Comparison of ENCODE assay signal across 8 cellular contexts in the genomic region with DNA sequence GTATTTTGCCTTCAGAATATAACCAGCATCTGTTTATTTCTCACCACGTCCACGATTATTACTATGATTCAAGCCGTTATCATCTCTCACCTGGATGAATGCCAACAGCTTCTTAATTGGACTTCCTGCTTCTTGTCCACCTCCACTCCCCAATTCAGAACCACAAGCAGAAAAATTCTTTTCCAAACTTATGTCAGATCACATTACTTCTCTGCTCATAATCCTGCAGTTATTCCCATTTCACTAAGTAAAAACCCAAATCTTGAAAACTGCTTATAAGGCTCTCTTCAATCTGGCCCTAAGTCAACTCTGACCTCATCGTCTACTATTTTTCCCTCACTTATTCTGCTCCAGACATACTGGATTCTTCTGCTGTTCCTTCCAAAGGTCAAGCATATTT. TPM values are rescaled to one million over a fixed set of nuclear protein-coding genes. Genes with fewer than 3 reads are reported as not detected.
A peak's percentile ranks its signal among the peaks of the same experiment; 100 is the strongest.
DNase-seq lines count a peak whose midpoint lies in the region; ATAC-seq and TF ChIP-seq lines count a peak whose summit lies in the region.
"Had no signal": no experiment of that assay in that cellular context is flagged by ENCODE, and none has a peak within 500 bp of the region (broad histone marks: within the 10 kb centered on the region; RNA-seq: fewer than 3 reads in every experiment).

No MANE protein-coding gene starts in this region.

- H3K9me3 ChIP-seq in gastroesophageal sphincter (no peaks in the 10 kb centered on the region), stomach smooth muscle (ENCODE audit: control insufficient read depth in 2 of 2, low read length in 2 of 2) (no peaks in the 10 kb centered on the region)

- CTCF ChIA-PET in RWPE1 (lab: Yijun Ruan, JAX): interaction anchor here (0.7 to 1.4 kb wide), 7 partner anchors 12 to 547 kb away, joined by 3 to 4 read pairs (median 4); a partner anchor contains a TSS
- CTCF ChIA-PET in T-cell (lab: Charles Lee): interaction anchor here (0.6 to 1.9 kb wide), 11 partner anchors 8 to 133 kb away, joined by 3 to 24 read pairs (median 5); no protein-coding TSS in a partner anchor

- H3K4me3 Mint-ChIP-seq in HFFc6 (no peak overlapping the region), T-cell (no peak overlapping the region)
- H3K4me3 Mint-ChIP-seq: activated CD8-positive, alpha-beta T cell treated with anti-CD3 and anti-CD28 coated beads, Interleukin-2, amount 10 ng/mL, durations not matched to agents 7 days and 5 days had no signal

- H3K27ac Mint-ChIP-seq in HFFc6: no peak overlapping the region
- no peak overlapping the region for H3K27ac Mint-ChIP-seq in T-cell
- H3K27ac Mint-ChIP-seq: activated CD8-positive, alpha-beta T cell treated with anti-CD3 and anti-CD28 coated beads, Interleukin-2, amount 10 ng/mL, durations not matched to agents 7 days and 5 days had no signal

- H3K36me3 Mint-ChIP-seq in HFFc6 (ENCODE audit: low read depth): peaks cover 8% of the 10 kb centered on the region; the same call in 1 of the 2 replicates
- peaks cover 15% of the 10 kb centered on the region for H3K36me3 Mint-ChIP-seq in T-cell

- peak overlapping the region; percentile 51 to 80 for H3K9ac ChIP-seq in stomach smooth muscle (ENCODE audit: low read length in 2 of 2)

- no peaks in the 10 kb centered on the region; the same call in 1 of the 2 replicates for H3K27me3 Mint-ChIP-seq in HFFc6 (ENCODE audit: insufficient read depth)
- no peaks in the 10 kb centered on the region for H3K27me3 Mint-ChIP-seq in T-cell

- no peak for ATAC-seq in gastroesophageal sphincter
- ATAC-seq in GM21529 (IDR thresholded peaks at IDR 0.05; ENCODE audit: unreplicated experiment): no peak
- no peak for ATAC-seq in T-cell (replicated peaks in 1 of 4)

- DNase-seq in HFFc6: peak; percentile 59
- peak; percentile 55 for DNase-seq in RWPE1 (ENCODE audit: low spot score)
- no peak for DNase-seq in T-cell
- DNase-seq in iPS-NIHi11 (ENCODE audit: low spot score): no peak

- no peak for TF ChIP-seq EP300 in gastroesophageal sphincter (IDR thresholded peaks at IDR 0.05)

- no peak for TF ChIP-seq CTCF in HFFc6 (IDR thresholded peaks at IDR 0.05)
- no peak for TF ChIP-seq CTCF in RWPE1 (conservative IDR thresholded peaks at IDR 0.05; ENCODE audit: low read depth)
- no peak for TF ChIP-seq CTCF in gastroesophageal sphincter (IDR thresholded peaks at IDR 0.05)

- peaks cover 6% of the 10 kb centered on the region for H3K9me3 Mint-ChIP-seq in HFFc6
- no peaks in the 10 kb centered on the region for H3K9me3 Mint-ChIP-seq in T-cell

- WGBS in gastroesophageal sphincter (ENCODE audit: low coverage in 1 of 2), 2 donors: 3 to 7% methylated on average over 4 of the region's 4 CpGs

- H3K27ac ChIP-seq in RWPE1 (peak overlapping the region; percentile 51; the same call in 1 of the 2 replicates), gastroesophageal sphincter (peak overlapping the region; percentile 92 to 98 (median 97)), stomach smooth muscle (ENCODE audit: low read length) (peak overlapping the region; percentile 96)

- no peak for TF ChIP-seq POLR2A in gastroesophageal sphincter (IDR thresholded peaks at IDR 0.05)

- POLR2A ChIA-PET in RWPE1 (lab: Yijun Ruan, JAX; ENCODE audit: low non-redundant PET) (no interaction called here), T-cell (lab: Charles Lee) (interaction anchor here in 1 of 2 donors (1.0 kb wide), 1 partner anchor 136 kb away, joined by 3 read pairs; a partner anchor contains a TSS)

- H3K27me3 ChIP-seq in gastroesophageal sphincter (no peaks in the 10 kb centered on the region), stomach smooth muscle (ENCODE audit: control insufficient read depth in 1 of 2, insufficient read depth in 2 of 2, low read length in 2 of 2) (no peaks in the 10 kb centered on the region)

- H3K36me3 ChIP-seq in gastroesophageal sphincter (no peaks in the 10 kb centered on the region), stomach smooth muscle (ENCODE audit: control insufficient read depth in 2 of 2, insufficient read depth in 2 of 2, low read length in 2 of 2) (no peaks in the 10 kb centered on the region)

- H3K4me1 Mint-ChIP-seq in HFFc6 (ENCODE audit: low read depth) (peaks cover 12% of the 10 kb centered on the region), T-cell (peaks cover 27 to 30% (median 29%) of the 10 kb centered on the region in 3 donors)

- H3K4me3 ChIP-seq in gastroesophageal sphincter (peak overlapping the region; percentile 75 to 84), stomach smooth muscle (ENCODE audit: low read length in 2 of 2) (peak overlapping the region; percentile 80 to 97)

- H3K4me1 ChIP-seq in gastroesophageal sphincter (peaks cover 0 to 40% (median 8%) of the 10 kb centered on the region in 3 donors), stomach smooth muscle (ENCODE audit: control insufficient read depth, insufficient read depth, low read length) (peaks cover 19% of the 10 kb centered on the region)

RNA-seq across cellular contexts. Expression of a gene that starts 2.0 kb away (rescaled TPM):
- total RNA-seq in HFFc6 (2021; fragmentation: NEBNext Ultra II Directional; extraction: Animal tissue kit (Norgen Biotek cat#: 25700)): 10 to 100 TPM; 12.5 to 18.0 (median 16.1) TPM
- total RNA-seq in gastroesophageal sphincter: 10 to 100 TPM; 23.7 to 51.2 (median 40.1) TPM
- total RNA-seq in T-cell: 10 to 100 TPM; 31.4 to 58.1 (median 35.9) TPM

Comparison
In these comparisons a context has a peak if more than half of its experiments do, and no peak if none do; other contexts are left out.
1. DNase-seq: peak in HFFc6 (single experiment) and RWPE1 (single experiment); none in T-cell (0 of 34) and iPS-NIHi11 (single experiment).
2. Peak in every context shown above with its lines, with median percentiles within 50 percentile points of each other: H3K27ac ChIP-seq.